Comparison of ENCODE assay signal across 19 cellular contexts in genomic region chr1:187396226-187396625, GRCh38.
DNase-seq lines count a peak whose midpoint lies in the region; ATAC-seq lines count a peak whose summit lies in the region.
"Had no signal": no experiment of that assay in that cellular context is flagged by ENCODE, and none has a peak within 500 bp of the region (broad histone marks: within the 10 kb centered on the region; RNA-seq: fewer than 3 reads in every experiment).

No MANE protein-coding gene starts in this region.

- H3K4me3 ChIP-seq in MG63, result no peak overlapping the region
- H3K4me3 ChIP-seq: dorsolateral prefrontal cortex, uterus had no signal

- H3K27ac Mint-ChIP-seq in activated naive CD8-positive, alpha-beta T cell treated with anti-CD3 and anti-CD28 coated beads, Interleukin-2, amount 50 U/mL, for 24 hours, result no peak overlapping the region
- H3K27ac Mint-ChIP-seq: activated CD8-positive, alpha-beta T cell treated with anti-CD3 and anti-CD28 coated beads for 36 hours; activated naive CD4-positive, alpha-beta T cell treated with anti-CD3 and anti-CD28 coated beads, Interleukin-2, amount 50 U/mL, for 72 hours; activated T-cell treated with anti-CD3 and anti-CD28 coated beads, Interleukin-2, amount 50 U/mL, for 72 hours; naive thymus-derived CD4-positive, alpha-beta T cell; progenitor cell of endocrine pancreas had no signal

- no peaks in the 10 kb centered on the region for H3K36me3 ChIP-seq in MG63
- H3K36me3 ChIP-seq: uterus had no signal

- H3K9me3 ChIP-seq in MG63, result no peaks in the 10 kb centered on the region
- H3K9me3 ChIP-seq: uterus had no signal

- no peak overlapping the region for H3K4me3 Mint-ChIP-seq in activated naive CD8-positive, alpha-beta T cell treated with anti-CD3 and anti-CD28 coated beads, Interleukin-2, amount 50 U/mL, for 24 hours
- H3K4me3 Mint-ChIP-seq: activated CD8-positive, alpha-beta T cell treated with anti-CD3 and anti-CD28 coated beads for 36 hours; activated T-cell treated with anti-CD3 and anti-CD28 coated beads, Interleukin-2, amount 50 U/mL, for 72 hours; naive thymus-derived CD4-positive, alpha-beta T cell had no signal

- DNase-seq in ELF-1 (ENCODE audit: low read depth, low spot score) (peak; percentile 53), MG63 (peak; percentile 9), astrocyte of the hippocampus (ENCODE audit: low read depth, low spot score) (peak; percentile 23), myocyte (ENCODE audit: low read depth) (peak; percentile 3), midbrain (lab: John Stamatoyannopoulos, UW) (no peak), SKM-1 (lab: John Stamatoyannopoulos, UW; ENCODE audit: unreplicated experiment) (no peak)
- DNase-seq in activated naive CD8-positive, alpha-beta T cell treated with anti-CD3 and anti-CD28 coated beads, Interleukin-2, amount 50 U/mL, for 24 hours, result no peak
- DNase-seq: activated CD8-positive, alpha-beta T cell treated with anti-CD3 and anti-CD28 coated beads for 36 hours; activated T-cell treated with anti-CD3 and anti-CD28 coated beads, Interleukin-2, amount 50 U/mL, for 72 hours; Calu3; dorsolateral prefrontal cortex; GDM1; Kasumi-1; naive thymus-derived CD4-positive, alpha-beta T cell; NCI-H1436; stimulated activated CD4-positive, alpha-beta T cell treated with anti-CD3 and anti-CD28 coated beads, Interleukin-4, amount 100 ng/mL, for 24 hours; uterus had no signal

- H3K9me3 Mint-ChIP-seq in activated naive CD8-positive, alpha-beta T cell treated with anti-CD3 and anti-CD28 coated beads, Interleukin-2, amount 50 U/mL, for 24 hours, result peaks cover 13% of the 10 kb centered on the region

- H3K36me3 Mint-ChIP-seq in activated naive CD8-positive, alpha-beta T cell treated with anti-CD3 and anti-CD28 coated beads, Interleukin-2, amount 50 U/mL, for 24 hours (ENCODE audit: low read depth), result no peaks in the 10 kb centered on the region
- H3K36me3 Mint-ChIP-seq: naive thymus-derived CD4-positive, alpha-beta T cell had no signal

- no peaks in the 10 kb centered on the region for H3K4me1 Mint-ChIP-seq in activated naive CD8-positive, alpha-beta T cell treated with anti-CD3 and anti-CD28 coated beads, Interleukin-2, amount 50 U/mL, for 24 hours
- H3K4me1 Mint-ChIP-seq: naive thymus-derived CD4-positive, alpha-beta T cell had no signal

- no peaks in the 10 kb centered on the region for H3K27me3 Mint-ChIP-seq in activated naive CD8-positive, alpha-beta T cell treated with anti-CD3 and anti-CD28 coated beads, Interleukin-2, amount 50 U/mL, for 24 hours
- H3K27me3 Mint-ChIP-seq: activated CD8-positive, alpha-beta T cell treated with anti-CD3 and anti-CD28 coated beads for 36 hours; naive thymus-derived CD4-positive, alpha-beta T cell; progenitor cell of endocrine pancreas had no signal

- H3K27me3 ChIP-seq in MG63, result no peaks in the 10 kb centered on the region
- H3K27me3 ChIP-seq: uterus had no signal

- no peak for ATAC-seq in activated naive CD8-positive, alpha-beta T cell treated with anti-CD3 and anti-CD28 coated beads, Interleukin-2, amount 50 U/mL, for 24 hours
- ATAC-seq: activated CD8-positive, alpha-beta T cell treated with anti-CD3 and anti-CD28 coated beads for 36 hours; activated naive CD4-positive, alpha-beta T cell treated with anti-CD3 and anti-CD28 coated beads, Interleukin-2, amount 50 U/mL, for 72 hours; activated T-cell treated with anti-CD3 and anti-CD28 coated beads, Interleukin-2, amount 50 U/mL, for 72 hours; naive thymus-derived CD4-positive, alpha-beta T cell had no signal

Comparison
In these comparisons a context has a peak if more than half of its experiments do, and no peak if none do; other contexts are left out.
1. DNase-seq: peak in ELF-1 (single experiment), MG63 (single experiment), astrocyte of the hippocampus (single experiment) and myocyte (single experiment); none in midbrain (single experiment), SKM-1 (single experiment) and activated naive CD8-positive, alpha-beta T cell treated with anti-CD3 and anti-CD28 coated beads, Interleukin-2, amount 50 U/mL, for 24 hours (single experiment).